In genomic region chrX:124328765-124329164, GRCh38 we compare ENCODE assay signal across 27 cellular contexts. TPM values are rescaled to one million over a fixed set of nuclear protein-coding genes. Genes with fewer than 3 reads are reported as not detected.
DNase-seq lines count a peak whose midpoint lies in the region; ATAC-seq and TF ChIP-seq lines count a peak whose summit lies in the region.
"Had no signal": no experiment of that assay in that cellular context is flagged by ENCODE, and none has a peak within 500 bp of the region (broad histone marks: within the 10 kb centered on the region; RNA-seq: fewer than 3 reads in every experiment).

No MANE protein-coding gene starts in this region.

- no peak overlapping the region for H3K18ac ChIP-seq in mesendoderm (ENCODE audit: low read length)

- no peak for ATAC-seq in GM21619 (IDR thresholded peaks at IDR 0.05; ENCODE audit: unreplicated experiment)
- ATAC-seq: gastroesophageal sphincter; stimulated activated naive B cell treated with anti-CD40 and anti-IgM and Interleukin-4, amounts not matched to agents 10 μg/mL and 1 μg/mL and 100 μg/mL, for 72 hours had no signal

- H3K4me3 ChIP-seq in mesendoderm (ENCODE audit: low read length) (no peak overlapping the region), dorsolateral prefrontal cortex (no peak overlapping the region)
- H3K4me3 ChIP-seq: gastroesophageal sphincter, HAP-1, left ventricle myocardium inferior, right atrium auricular region, SJSA1, tibial artery had no signal

- H3K27ac ChIP-seq in mesendoderm (ENCODE audit: low read depth, low read length) (no peak overlapping the region), dorsolateral prefrontal cortex (no peak overlapping the region)
- H3K27ac ChIP-seq: 22Rv1, C4-2B, gastroesophageal sphincter, left ventricle myocardium inferior, right atrium auricular region, SJSA1, tibial artery had no signal

- no peak overlapping the region for H4K8ac ChIP-seq in mesendoderm (ENCODE audit: low read depth, low read length)

- WGBS in mesendoderm (ENCODE audit: extremely low coverage, insufficient coverage, low lambda C conversion rate) = no CpG with 5 or more reads among the region's 1 CpG

- no peak overlapping the region for H3K56ac ChIP-seq in mesendoderm (ENCODE audit: low read length)

- no peak overlapping the region for H2AK5ac ChIP-seq in mesendoderm (ENCODE audit: low read length)

- no peaks in the 10 kb centered on the region for H3K36me3 ChIP-seq in mesendoderm (ENCODE audit: control insufficient read depth, insufficient read depth, low read length)
- H3K36me3 ChIP-seq: gastroesophageal sphincter, HAP-1, left ventricle myocardium inferior, right atrium auricular region, SJSA1, tibial artery had no signal

- intact Hi-C loops in dorsolateral prefrontal cortex (cut with DNase I) = no loop called here

- no peak overlapping the region for H2BK15ac ChIP-seq in mesendoderm (replicated peaks; ENCODE audit: low read depth)

- no peak overlapping the region for H4K5ac ChIP-seq in mesendoderm (ENCODE audit: low read length)

- H3K27me3 ChIP-seq in mesendoderm (ENCODE audit: insufficient read depth, low read length, poor library complexity) (no peaks in the 10 kb centered on the region), dorsolateral prefrontal cortex (peaks cover 0 to 43% (median 7%) of the 10 kb centered on the region in 45 donors)
- H3K27me3 ChIP-seq: gastroesophageal sphincter, right atrium auricular region, SJSA1, tibial artery had no signal

- DNase-seq in DMS153 (lab: John Stamatoyannopoulos, UW) (peak; percentile 52), DMS153 treated with DMSO at 0.1 percent for 48 hours (lab: John Stamatoyannopoulos, UW; ENCODE audit: unreplicated experiment) (no peak), HT1080 (ENCODE audit: low read depth) (peak; percentile 78), astrocyte of the hippocampus (ENCODE audit: low read depth, low spot score) (peak; percentile 26), mesendoderm (peak; percentile 13), NCI-H1436 treated with DMSO at 0.1 percent for 48 hours (lab: John Stamatoyannopoulos, UW) (no peak), dorsolateral prefrontal cortex (no peak)
- DNase-seq: activated CD8-positive, alpha-beta memory T cell treated with anti-CD3 and anti-CD28 coated beads, Interleukin-2, amount 50 U/mL, for 4 hours; activated gamma-delta T cell treated with Interleukin-2 at 50 U/mL for 16 hours; anterior cingulate cortex; DMS79 treated with DMSO at 0.1 percent for 48 hours; left ventricle myocardium inferior; NCI-H1105; NCI-H2171 treated with DMSO at 0.1 percent for 48 hours; NCI-H748 treated with DMSO at 0.1 percent for 48 hours; OCI-M1; stimulated activated naive B cell treated with anti-CD40 and anti-IgM and Interleukin-4, amounts not matched to agents 10 μg/mL and 1 μg/mL and 100 μg/mL, for 72 hours; tibial artery had no signal

- H3K79me2 ChIP-seq in mesendoderm (ENCODE audit: control insufficient read depth, insufficient read depth, low read length) = no peaks in the 10 kb centered on the region

- no peak for TF ChIP-seq CTCF in dorsolateral prefrontal cortex (IDR thresholded peaks at IDR 0.05 in 54 of 56, conservative IDR thresholded peaks at IDR 0.05 in 2 of 56; ENCODE audit: low read depth in 1 of 56, partially characterized antibody in 56 of 56)

- H2BK120ac ChIP-seq in mesendoderm (ENCODE audit: low read depth, low read length) = no peak overlapping the region

- no peaks in the 10 kb centered on the region for H3K79me1 ChIP-seq in mesendoderm (ENCODE audit: low read length)

- H3K23ac ChIP-seq in mesendoderm (ENCODE audit: low read length) = no peak overlapping the region

- no peaks in the 10 kb centered on the region for H3K4me1 ChIP-seq in mesendoderm (ENCODE audit: control insufficient read depth, low read depth, low read length)
- H3K4me1 ChIP-seq: gastroesophageal sphincter, HAP-1, left ventricle myocardium inferior, right atrium auricular region, SJSA1, tibial artery had no signal

- H3K4me2 ChIP-seq in mesendoderm (ENCODE audit: low read length) = no peak overlapping the region

- no peak overlapping the region for H3K9ac ChIP-seq in mesendoderm (ENCODE audit: low read length)

- no peak overlapping the region for H3K4ac ChIP-seq in mesendoderm (ENCODE audit: low read depth, low read length)

- H2BK5ac ChIP-seq in mesendoderm (ENCODE audit: low read length) = no peak overlapping the region

RNA-seq across cellular contexts. Expression of gene TEX13D, which starts 3.7 kb away (rescaled TPM):
- 0.05 TPM in 1 of 2 replicates, not detected in the other for total RNA-seq in HT1080 (2014; rRNA removed; shearing (Covaris generic))
- 0.02 and 0.18 TPM in 2 replicates for polyA plus RNA-seq in HT1080 (2015; cell fraction: cytosol; rRNA removed)
- 0.41 TPM in 1 of 2 replicates, not detected in the other for polyA plus RNA-seq in HT1080 (2015; cell fraction: nucleus; rRNA removed)
- polyA plus RNA-seq in mesendoderm (2013, experiment 1 of 2) = 0.01 TPM
- polyA plus RNA-seq in mesendoderm (2013, experiment 2 of 2) = not detected
- total RNA-seq in dorsolateral prefrontal cortex = under 1 TPM in 16 of 120 experiments, not detected in 104; 0.11 to 0.56 (median 0.24) TPM
- total RNA-seq: chondrocyte, left ventricle myocardium inferior, mucosa of gallbladder, right atrium auricular region, SJSA1 had no signal

RNA-seq across cellular contexts. Expression of gene SH2D1A, which starts 17.6 kb away (rescaled TPM):
- not detected in 2 replicates for total RNA-seq in HT1080 (2014; rRNA removed; shearing (Covaris generic))
- polyA plus RNA-seq in HT1080 (2015; cell fraction: cytosol; rRNA removed) = not detected in 2 replicates
- not detected in 2 replicates for polyA plus RNA-seq in HT1080 (2015; cell fraction: nucleus; rRNA removed)
- polyA plus RNA-seq in mesendoderm (2013, experiment 1 of 2) = not detected
- polyA plus RNA-seq in mesendoderm (2013, experiment 2 of 2) = not detected
- 1 to 10 TPM in 3 of 120 experiments, under 1 TPM in 38, not detected in 79; 0.17 to 2.8 (median 0.30) TPM for total RNA-seq in dorsolateral prefrontal cortex
- total RNA-seq: chondrocyte, SJSA1 had no signal

Comparison
In these comparisons a context has a peak if more than half of its experiments do, and no peak if none do; other contexts are left out.
1. DNase-seq: peak in DMS153 (single experiment), HT1080 (single experiment), astrocyte of the hippocampus (single experiment) and mesendoderm (single experiment); none in DMS153 treated with DMSO at 0.1 percent for 48 hours (single experiment), NCI-H1436 treated with DMSO at 0.1 percent for 48 hours (single experiment) and dorsolateral prefrontal cortex (0 of 10).